Comparison of ENCODE assay signal across 6 cellular contexts in the genomic region with DNA sequence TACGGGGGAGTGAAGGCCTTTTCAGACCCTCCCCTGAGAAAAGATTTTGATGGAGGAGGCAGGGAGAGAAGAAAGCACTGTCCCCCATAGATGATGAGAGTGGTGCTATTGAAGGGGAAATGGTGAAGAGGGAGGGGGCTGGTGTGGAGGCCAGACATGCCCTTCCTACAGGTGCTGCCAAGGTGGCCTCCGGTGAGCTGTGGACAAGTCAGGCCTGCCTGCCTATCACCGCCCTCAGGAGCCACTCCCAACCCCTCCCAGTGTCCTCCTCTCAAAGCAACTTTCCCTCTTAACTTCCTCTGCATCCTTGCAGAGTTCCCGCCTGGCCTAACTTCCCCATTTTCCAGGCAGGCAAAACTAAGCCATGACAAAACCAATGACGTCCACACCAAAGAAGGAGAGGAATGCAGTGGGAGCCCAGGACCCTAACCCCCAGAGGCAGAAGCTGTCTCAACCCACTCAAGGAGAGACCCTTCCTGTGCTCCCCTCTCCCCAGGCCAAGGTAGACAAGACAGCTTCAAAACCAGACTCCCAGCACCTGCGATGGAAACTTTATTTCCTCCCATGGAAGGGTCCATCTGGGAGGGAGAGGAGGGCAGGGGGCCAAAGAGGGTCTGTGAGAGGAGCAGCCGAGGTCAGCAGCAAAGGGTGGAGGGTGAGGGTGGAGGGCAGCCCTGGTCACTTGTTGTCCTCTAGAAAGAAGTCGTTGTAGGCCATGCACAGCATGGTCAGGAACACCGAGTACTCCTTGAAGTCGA. TPM values are rescaled to one million over a fixed set of nuclear protein-coding genes. Genes with fewer than 3 reads are reported as not detected.
DNase-seq lines count a peak whose midpoint lies in the region; ATAC-seq lines count a peak whose summit lies in the region.

No MANE protein-coding gene starts in this region.

- DNase-seq in A172 (ENCODE audit: low spot score) (peak; percentile 58), SJSA1 (ENCODE audit: low read depth in 1 of 2, low spot score in 2 of 2) (no peak)
- DNase-seq in activated CD8-positive, alpha-beta memory T cell treated with anti-CD3 and anti-CD28 coated beads, Interleukin-2, amount 50 U/mL, for 48 hours = no peak
- no peak for DNase-seq in activated CD4-positive, alpha-beta T cell treated with anti-CD3 and anti-CD28 coated beads, Interleukin-2, amount 50 U/mL, for 48 hours

- peak overlapping the region; percentile 47; the same call in 1 of the 2 replicates for H3K9ac ChIP-seq in iPS-20b (ENCODE audit: low read depth, low read length)

- H3K4me1 ChIP-seq in SJSA1 (replicated peaks) (peaks cover 48% of the 10 kb centered on the region), iPS-20b (ENCODE audit: insufficient read depth, low read length) (peaks cover 26% of the 10 kb centered on the region)

- no peaks in the 10 kb centered on the region for H3K27me3 ChIP-seq in SJSA1 (replicated peaks)
- H3K27me3 ChIP-seq in iPS-20b (ENCODE audit: insufficient read depth, low read length) = peaks cover 39% of the 10 kb centered on the region

- no peaks in the 10 kb centered on the region for H3K9me3 ChIP-seq in SJSA1 (replicated peaks)
- no peaks in the 10 kb centered on the region for H3K9me3 ChIP-seq in iPS-20b (ENCODE audit: insufficient read depth, low read depth, low read length)

- ATAC-seq in HG03571 (IDR thresholded peaks at IDR 0.05; ENCODE audit: unreplicated experiment) = no peak

- H3K36me3 ChIP-seq in SJSA1 = peaks cover 29% of the 10 kb centered on the region
- no peaks in the 10 kb centered on the region for H3K36me3 ChIP-seq in iPS-20b (ENCODE audit: insufficient read depth, low read depth, low read length)

- H3K27ac ChIP-seq in SJSA1 (peak overlapping the region; percentile 87), iPS-20b (ENCODE audit: low read length) (no peak overlapping the region)

- H3K4me3 ChIP-seq in SJSA1 (peak overlapping the region; percentile 73), iPS-20b (ENCODE audit: low read length) (peak overlapping the region; percentile 66; the same call in 1 of the 2 replicates)

RNA-seq across cellular contexts. Expression of a gene that starts 1.0 kb away (rescaled TPM):
- total RNA-seq in A172 (2014; rRNA removed; shearing (Covaris generic)) = 1,463 and 1,751 TPM in 2 replicates
- total RNA-seq in SJSA1 (2014; rRNA removed; shearing (Covaris generic)) = 609 and 771 TPM in 2 replicates

RNA-seq across cellular contexts. Expression of a gene that starts 3.9 kb away (rescaled TPM):
- total RNA-seq in A172 (2014; rRNA removed; shearing (Covaris generic)) = 1.1 and 6.1 TPM in 2 replicates
- not detected in 2 replicates for total RNA-seq in SJSA1 (2014; rRNA removed; shearing (Covaris generic))

RNA-seq across cellular contexts. Expression of a gene that starts 8.8 kb away (rescaled TPM):
- total RNA-seq in A172 (2014; rRNA removed; shearing (Covaris generic)) = 3,194 and 3,572 TPM in 2 replicates
- 5.0 and 9.5 TPM in 2 replicates for total RNA-seq in SJSA1 (2014; rRNA removed; shearing (Covaris generic))

RNA-seq across cellular contexts. Expression of a gene that starts 12.3 kb away (rescaled TPM):
- total RNA-seq in A172 (2014; rRNA removed; shearing (Covaris generic)) = 90.9 and 103 TPM in 2 replicates
- 0.31 and 2.9 TPM in 2 replicates for total RNA-seq in SJSA1 (2014; rRNA removed; shearing (Covaris generic))

RNA-seq across cellular contexts. Expression of a gene that starts 28.8 kb away (rescaled TPM):
- 41.3 and 63.0 TPM in 2 replicates for total RNA-seq in A172 (2014; rRNA removed; shearing (Covaris generic))
- 5.3 and 15.8 TPM in 2 replicates for total RNA-seq in SJSA1 (2014; rRNA removed; shearing (Covaris generic))

Comparison
In these comparisons a context has a peak if more than half of its experiments do, and no peak if none do; other contexts are left out.
1. RNA of a gene that starts 8.8 kb away (total RNA-seq): 3,194 to 3,572 TPM in A172; 5.0 to 9.5 TPM in SJSA1; every median in the first group is over 100 times any median in the second.